ENCODE assay signal across 8 cellular contexts in the genomic region with DNA sequence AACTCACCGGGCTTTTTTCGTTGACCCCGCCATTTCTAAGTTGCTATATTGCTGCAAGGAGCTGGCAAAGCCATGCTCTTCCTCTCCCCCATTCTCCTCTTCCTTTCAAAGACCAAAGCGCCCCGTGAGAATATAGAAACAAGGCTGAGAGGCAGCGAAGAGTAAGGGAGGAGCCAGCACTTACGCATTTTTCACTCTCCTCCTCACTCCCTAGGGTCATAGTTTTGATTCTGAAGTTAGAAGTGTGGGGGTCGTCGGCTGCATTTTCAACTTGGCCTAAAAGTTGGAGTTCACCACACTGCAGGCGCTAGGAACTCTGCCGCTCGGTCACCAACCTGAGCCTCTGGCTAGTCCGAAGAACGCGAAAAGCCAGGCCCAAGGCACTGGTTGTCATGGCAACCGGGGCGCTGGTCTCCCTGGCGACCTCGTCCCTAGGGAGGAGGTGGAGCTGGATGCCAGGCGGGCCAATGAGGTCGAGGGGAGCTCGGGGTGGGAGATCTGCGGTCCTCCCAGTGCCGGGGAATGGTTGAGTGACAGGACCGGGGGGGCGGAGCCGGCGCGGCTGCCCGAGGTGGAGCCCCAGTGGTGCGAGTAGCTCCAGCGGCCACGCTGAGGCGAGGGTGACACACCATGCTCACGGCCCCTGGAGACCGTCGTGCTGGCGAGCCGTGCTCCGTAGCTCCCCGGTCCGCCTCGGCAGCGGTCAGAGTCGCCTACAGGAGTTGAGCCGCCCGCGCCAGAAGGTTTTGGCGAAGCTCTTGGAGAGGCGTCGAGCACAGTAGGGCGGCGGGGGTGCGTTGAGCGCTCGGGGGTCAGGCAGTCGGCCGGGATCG. TPM values are rescaled to one million over a fixed set of nuclear protein-coding genes. Genes with fewer than 3 reads are reported as not detected.
DNase-seq lines count a peak whose midpoint lies in the region; ATAC-seq and TF ChIP-seq lines count a peak whose summit lies in the region.

A gene with protein sequence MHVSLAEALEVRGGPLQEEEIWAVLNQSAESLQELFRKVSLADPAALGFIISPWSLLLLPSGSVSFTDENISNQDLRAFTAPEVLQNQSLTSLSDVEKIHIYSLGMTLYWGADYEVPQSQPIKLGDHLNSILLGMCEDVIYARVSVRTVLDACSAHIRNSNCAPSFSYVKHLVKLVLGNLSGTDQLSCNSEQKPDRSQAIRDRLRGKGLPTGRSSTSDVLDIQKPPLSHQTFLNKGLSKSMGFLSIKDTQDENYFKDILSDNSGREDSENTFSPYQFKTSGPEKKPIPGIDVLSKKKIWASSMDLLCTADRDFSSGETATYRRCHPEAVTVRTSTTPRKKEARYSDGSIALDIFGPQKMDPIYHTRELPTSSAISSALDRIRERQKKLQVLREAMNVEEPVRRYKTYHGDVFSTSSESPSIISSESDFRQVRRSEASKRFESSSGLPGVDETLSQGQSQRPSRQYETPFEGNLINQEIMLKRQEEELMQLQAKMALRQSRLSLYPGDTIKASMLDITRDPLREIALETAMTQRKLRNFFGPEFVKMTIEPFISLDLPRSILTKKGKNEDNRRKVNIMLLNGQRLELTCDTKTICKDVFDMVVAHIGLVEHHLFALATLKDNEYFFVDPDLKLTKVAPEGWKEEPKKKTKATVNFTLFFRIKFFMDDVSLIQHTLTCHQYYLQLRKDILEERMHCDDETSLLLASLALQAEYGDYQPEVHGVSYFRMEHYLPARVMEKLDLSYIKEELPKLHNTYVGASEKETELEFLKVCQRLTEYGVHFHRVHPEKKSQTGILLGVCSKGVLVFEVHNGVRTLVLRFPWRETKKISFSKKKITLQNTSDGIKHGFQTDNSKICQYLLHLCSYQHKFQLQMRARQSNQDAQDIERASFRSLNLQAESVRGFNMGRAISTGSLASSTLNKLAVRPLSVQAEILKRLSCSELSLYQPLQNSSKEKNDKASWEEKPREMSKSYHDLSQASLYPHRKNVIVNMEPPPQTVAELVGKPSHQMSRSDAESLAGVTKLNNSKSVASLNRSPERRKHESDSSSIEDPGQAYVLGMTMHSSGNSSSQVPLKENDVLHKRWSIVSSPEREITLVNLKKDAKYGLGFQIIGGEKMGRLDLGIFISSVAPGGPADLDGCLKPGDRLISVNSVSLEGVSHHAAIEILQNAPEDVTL (N-terminal part only) (plus strand): TSS at position 590 of the 833 bp plus-strand sequence. CDS start 40,942 bp downstream, outside the sequence.

- H3K4me1 Mint-ChIP-seq in endodermal cell: peaks cover 33% of the 10 kb centered on the region
- H3K4me1 Mint-ChIP-seq in memory B cell: peaks cover 7% of the 10 kb centered on the region

- no peaks in the 10 kb centered on the region for H3K36me3 ChIP-seq in BE2C
- no peaks in the 10 kb centered on the region for H3K36me3 ChIP-seq in endodermal cell (ENCODE audit: control insufficient read depth, insufficient read depth, low read length)

- H3K27me3 Mint-ChIP-seq in endodermal cell (ENCODE audit: insufficient read depth): peaks cover 9% of the 10 kb centered on the region
- H3K27me3 Mint-ChIP-seq in memory B cell: peaks cover 21% of the 10 kb centered on the region

- TF ChIP-seq CTCF in BE2C (IDR thresholded peaks at IDR 0.05; ENCODE audit: low read depth, low read length) (no peak), endodermal cell (conservative IDR thresholded peaks at IDR 0.05) (no peak)

- no peaks in the 10 kb centered on the region for H3K27me3 ChIP-seq in BE2C
- no peaks in the 10 kb centered on the region for H3K27me3 ChIP-seq in endodermal cell (ENCODE audit: control insufficient read depth, insufficient read depth, low read length, poor library complexity, severe bottlenecking)

- DNase-seq in BE2C: peak; percentile 100
- DNase-seq in GM19240 (ENCODE audit: insufficient read length, low spot score): peak; percentile 74
- peak; percentile 97 for DNase-seq in NCI-H748 (lab: John Stamatoyannopoulos, UW; ENCODE audit: unreplicated experiment)
- peak; percentile 6 to 7 for DNase-seq in activated CD8-positive, alpha-beta memory T cell treated with anti-CD3 and anti-CD28 coated beads for 4 hours (ENCODE audit: low read depth in 2 of 2)
- DNase-seq in endodermal cell: peak; percentile 100
- DNase-seq in memory B cell (ENCODE audit: low spot score in 2 of 2): peak; percentile 5 to 28
- peak in 2 of 3 experiments; percentile 28 to 38 for DNase-seq in stimulated activated CD4-positive, alpha-beta T cell treated with anti-CD3 and anti-CD28 coated beads, TNF-alpha, amount 100 ng/mL, for 4 hours (ENCODE audit: low read depth in 3 of 3)

- H3K9me3 Mint-ChIP-seq in endodermal cell (no peaks in the 10 kb centered on the region), memory B cell (no peaks in the 10 kb centered on the region)

- peak; percentile 100 for ATAC-seq in HG03439 (IDR thresholded peaks at IDR 0.05; ENCODE audit: unreplicated experiment)
- ATAC-seq in memory B cell (ENCODE audit: low read depth): peak; percentile 74

- peak within 1 kb of the TSS; percentile 95 for H3K27ac Mint-ChIP-seq in endodermal cell
- no peak within 1 kb of the TSS for H3K27ac Mint-ChIP-seq in memory B cell

- peak within 1 kb of the TSS; percentile 81 for H3K9ac ChIP-seq in endodermal cell (ENCODE audit: extremely low read depth, low read length, poor library complexity, severe bottlenecking)

- H3K4me3 ChIP-seq in BE2C (ENCODE audit: low read depth, low read length): peak within 1 kb of the TSS; percentile 91
- H3K4me3 ChIP-seq in endodermal cell (ENCODE audit: low read length): peak within 1 kb of the TSS; percentile 96

- no peaks in the 10 kb centered on the region for H3K9me3 ChIP-seq in BE2C
- no peaks in the 10 kb centered on the region for H3K9me3 ChIP-seq in endodermal cell (ENCODE audit: control insufficient read depth, low read length)

- 0 to 2% methylated on average over 6 to 58 of the region's 59 CpGs for WGBS in endodermal cell (ENCODE audit: insufficient coverage in 1 of 2, insufficient read length in 1 of 2), 2 experiments

- peak within 1 kb of the TSS; percentile 96 for H3K27ac ChIP-seq in endodermal cell (ENCODE audit: low read depth, low read length)

- H3K4me3 Mint-ChIP-seq in endodermal cell: peak within 1 kb of the TSS; percentile 98
- H3K4me3 Mint-ChIP-seq in memory B cell: peak within 1 kb of the TSS; percentile 72

- H3K4me1 ChIP-seq in BE2C (peaks cover 9% of the 10 kb centered on the region; the same call in 1 of the 2 replicates), endodermal cell (ENCODE audit: control insufficient read depth, insufficient read depth, low read length) (peaks cover 8% of the 10 kb centered on the region)

- H3K36me3 Mint-ChIP-seq in endodermal cell (ENCODE audit: low read depth): peaks cover 2% of the 10 kb centered on the region
- no peaks in the 10 kb centered on the region for H3K36me3 Mint-ChIP-seq in memory B cell

RNA-seq across cellular contexts. Expression of the gene that starts here (rescaled TPM):
- 6.1 TPM for polyA plus RNA-seq in BE2C (2012; ENCODE audit: insufficient read depth, insufficient read length, low read depth)
- total RNA-seq in endodermal cell: 100 to 1,000 TPM; 130 to 238 TPM
- 66.8 TPM for polyA plus RNA-seq in endodermal cell (2013, experiment 1 of 2)
- polyA plus RNA-seq in endodermal cell (2013, experiment 2 of 2): 65.2 TPM

Comparison
In these comparisons a context has a peak if more than half of its experiments do, and no peak if none do; other contexts are left out.
1. Peak in every context shown above with its lines: DNase-seq, ATAC-seq, H3K4me3 ChIP-seq and H3K27ac ChIP-seq.
2. DNase-seq: peak in every context shown above with its lines; median percentile 100 in BE2C; 100 in endodermal cell; 97 in NCI-H748; 74 in GM19240; 33 in stimulated activated CD4-positive, alpha-beta T cell treated with anti-CD3 and anti-CD28 coated beads, TNF-alpha, amount 100 ng/mL, for 4 hours; 16 in memory B cell; 6 in activated CD8-positive, alpha-beta memory T cell treated with anti-CD3 and anti-CD28 coated beads for 4 hours.